ENCODE assay signal across 1 cellular context in the genomic region with DNA sequence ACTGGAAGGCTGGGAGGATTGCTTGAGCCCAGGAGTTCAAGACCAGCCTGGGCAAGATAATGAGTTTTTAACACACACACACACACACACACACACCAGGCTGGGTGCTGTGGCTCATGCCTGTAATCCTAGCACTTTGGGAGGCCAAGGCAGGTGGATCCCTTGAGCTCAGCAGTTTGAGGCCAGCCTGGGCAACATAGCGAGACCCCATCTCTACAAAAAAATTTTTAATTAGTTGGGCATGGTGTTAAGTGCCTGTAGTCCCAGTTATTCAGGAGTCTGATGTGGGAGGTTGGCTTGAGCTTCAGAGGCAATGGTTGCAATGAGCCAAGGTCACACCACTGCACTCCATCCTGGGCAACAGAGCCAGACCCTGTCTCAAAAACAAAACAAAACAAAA. TPM values are rescaled to one million over a fixed set of nuclear protein-coding genes. Genes with fewer than 3 reads are reported as not detected.
"Had no signal": no experiment of that assay in that cellular context is flagged by ENCODE, and none has a peak within 500 bp of the region (broad histone marks: within the 10 kb centered on the region; RNA-seq: fewer than 3 reads in every experiment).

No MANE protein-coding gene starts in this region.

RNA-seq across cellular contexts. Expression of gene WNT2B, which starts 22.7 kb away (rescaled TPM):
- total RNA-seq: activated naive CD8-positive, alpha-beta T cell treated with anti-CD3 and anti-CD28 coated beads for 36 hours had no signal
